Comparison of ENCODE assay signal across 26 cellular contexts in the genomic region with DNA sequence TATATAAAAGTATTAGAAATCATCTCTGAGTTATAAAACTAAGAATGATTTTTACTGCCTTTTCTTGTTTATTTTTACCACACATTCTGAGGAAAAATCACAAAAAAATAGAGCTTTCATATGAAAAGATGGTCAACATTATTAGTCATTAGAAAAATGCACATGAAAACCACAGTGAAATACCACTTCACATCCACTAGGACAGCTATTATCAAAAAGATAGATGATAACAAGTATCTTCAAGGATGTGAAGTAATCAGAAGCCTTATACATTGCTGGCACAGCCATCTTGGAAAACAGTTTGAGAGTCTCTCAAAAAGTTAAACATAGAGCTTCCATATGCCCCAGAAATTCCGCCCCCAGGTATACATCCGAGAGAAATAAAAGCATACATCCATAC.
"Had no signal": no experiment of that assay in that cellular context is flagged by ENCODE, and none has a peak within 500 bp of the region (broad histone marks: within the 10 kb centered on the region; RNA-seq: fewer than 3 reads in every experiment).

No MANE protein-coding gene starts in this region.

- H3K9me3 ChIP-seq: adrenal gland, ascending aorta, colonic mucosa, left lung, lower lobe of right lung, testis, transverse colon had no signal

- H3K4me1 ChIP-seq: adrenal gland, ascending aorta, colonic mucosa, left lung, lower lobe of right lung, testis, transverse colon had no signal

- ATAC-seq: left lung, lower lobe of right lung, right cardiac atrium had no signal

- DNase-seq: activated CD4-positive, alpha-beta T cell treated with anti-CD3 and anti-CD28 coated beads, Interleukin-2, amount 50 U/mL, for 1 hour; activated CD8-positive, alpha-beta memory T cell treated with anti-CD3 and anti-CD28 coated beads for 24 hours; activated CD8-positive, alpha-beta memory T cell treated with anti-CD3 and anti-CD28 coated beads, Interleukin-2, amount 50 U/mL, for 48 hours; activated T-cell treated with anti-CD3 and anti-CD28 coated beads, Interleukin-2, amount 50 U/mL, for 4 hours; adrenal gland; cerebellar nuclear complex; colonic mucosa; effector CD8-positive, alpha-beta T cell; glutamatergic neuron; left lung; lower lobe of right lung; mesenchymal stem cell; posterior cingulate gyrus; right cardiac atrium; stimulated activated CD4-positive, alpha-beta T cell treated with anti-CD3 and anti-CD28 coated beads, Interleukin-15, amount 100 ng/mL, for 24 hours; stimulated activated CD4-positive, alpha-beta T cell treated with anti-CD3 and anti-CD28 coated beads, Interleukin-2, amount 100 ng/mL, for 24 hours; stimulated activated naive CD4-positive, alpha-beta T cell; T1000; testis; transverse colon; WERI-Rb-1 had no signal

- H3K27me3 ChIP-seq: adrenal gland, ascending aorta, cardiac muscle cell, colonic mucosa, left lung, testis, transverse colon had no signal

- H3K9me3 Mint-ChIP-seq: brain, nephron had no signal

- H3K36me3 Mint-ChIP-seq: brain had no signal

- H3K27ac ChIP-seq: adrenal gland, ascending aorta, cardiac muscle cell, colonic mucosa, left lung, lower lobe of right lung, testis, transverse colon, WERI-Rb-1 had no signal

- H3K4me3 ChIP-seq: adrenal gland, ascending aorta, cardiac muscle cell, colonic mucosa, left lung, lower lobe of right lung, testis, transverse colon had no signal

- H3K27ac Mint-ChIP-seq: nephron had no signal

- H3K4me3 Mint-ChIP-seq: activated naive CD4-positive, alpha-beta T cell treated with anti-CD3 and anti-CD28 coated beads for 36 hours; activated T-cell treated with anti-CD3 and anti-CD28 coated beads, Interleukin-2, amount 50 U/mL, for 4 hours; brain; nephron had no signal

- H3K36me3 ChIP-seq: adrenal gland, ascending aorta, cardiac muscle cell, colonic mucosa, left lung, lower lobe of right lung, transverse colon, WERI-Rb-1 had no signal
